In genomic region chr3:126961791-126962461, GRCh38 we compare ENCODE assay signal across 16 cellular contexts. TPM values are rescaled to one million over a fixed set of nuclear protein-coding genes. Genes with fewer than 3 reads are reported as not detected.
DNase-seq lines count a peak whose midpoint lies in the region; ATAC-seq, FAIRE-seq and TF ChIP-seq lines count a peak whose summit lies in the region.
"Had no signal": no experiment of that assay in that cellular context is flagged by ENCODE, and none has a peak within 500 bp of the region (broad histone marks: within the 10 kb centered on the region; RNA-seq: fewer than 3 reads in every experiment).

No MANE protein-coding gene starts in this region.

- TF ChIP-seq EP300 in esophagus muscularis mucosa (IDR thresholded peaks at IDR 0.05) (no peak), HepG2 (IDR thresholded peaks at IDR 0.05; ENCODE audit: low read depth in 2 of 2, low read length in 2 of 2) (no peak), HepG2 (CRISPR knock-in tag; IDR thresholded peaks at IDR 0.05; ENCODE audit: borderline replicate concordance) (no peak), suprapubic skin (IDR thresholded peaks at IDR 0.05) (no peak)

- H3K4me1 ChIP-seq in PC-9 (replicated peaks; ENCODE audit: insufficient read depth) (peaks cover 55% of the 10 kb centered on the region), esophagus muscularis mucosa (peaks cover 17 to 21% (median 19%) of the 10 kb centered on the region in 4 donors), HepG2 (ENCODE audit: insufficient read depth, low read length) (peaks cover 30% of the 10 kb centered on the region), suprapubic skin (peaks cover 63% of the 10 kb centered on the region)
- H3K4me1 ChIP-seq: colonic mucosa, SJCRH30 had no signal

- no peaks in the 10 kb centered on the region for H3K27me3 Mint-ChIP-seq in T-helper 2 cell treated with Interferon-gamma antibody and Interleukin-4, amounts not matched to agents 5 μg/mL and 100 μg/mL, for 36 hours (ENCODE audit: low read depth)

- no peaks in the 10 kb centered on the region for H3K9me3 Mint-ChIP-seq in T-helper 2 cell treated with Interferon-gamma antibody and Interleukin-4, amounts not matched to agents 5 μg/mL and 100 μg/mL, for 36 hours
- H3K9me3 Mint-ChIP-seq: activated T-cell treated with anti-CD3 and anti-CD28 coated beads, Interleukin-2, amount 50 U/mL, for 72 hours; memory B cell had no signal

- no peak for TF ChIP-seq RAD21 in HepG2 (CRISPR knock-in tag; IDR thresholded peaks at IDR 0.05)

- peaks cover 12% of the 10 kb centered on the region; the same call in 1 of the 2 replicates for H3F3A ChIP-seq in PC-9 (ENCODE audit: insufficient read depth, low read depth)

- H2AFZ ChIP-seq in PC-9, result no peak overlapping the region
- no peak overlapping the region for H2AFZ ChIP-seq in HepG2 (ENCODE audit: low read length)

- TF ChIP-seq POLR2A in esophagus muscularis mucosa (IDR thresholded peaks at IDR 0.05; ENCODE audit: low read depth), result no peak
- no peak for TF ChIP-seq POLR2A in HepG2 (IDR thresholded peaks at IDR 0.05; ENCODE audit: insufficient read depth in 1 of 2, low read depth in 2 of 2, low read length in 2 of 2)
- TF ChIP-seq POLR2A in suprapubic skin (IDR thresholded peaks at IDR 0.05), result no peak

- H4K20me1 ChIP-seq in PC-9 (ENCODE audit: insufficient read depth) (no peaks in the 10 kb centered on the region), HepG2 (ENCODE audit: insufficient read depth, low read length) (no peaks in the 10 kb centered on the region)

- H3K4me2 ChIP-seq in PC-9 (peak overlapping the region; percentile 53; the same call in 1 of the 2 replicates), HepG2 (ENCODE audit: low read depth, low read length) (no peak overlapping the region)

- H3K27me3 ChIP-seq in PC-9 (ENCODE audit: insufficient read depth, low read depth) (no peaks in the 10 kb centered on the region), esophagus muscularis mucosa (no peaks in the 10 kb centered on the region), HepG2 (ENCODE audit: control insufficient read depth in 1 of 2, insufficient read depth in 2 of 2, low read length in 2 of 2) (no peaks in the 10 kb centered on the region), suprapubic skin (no peaks in the 10 kb centered on the region)
- H3K27me3 ChIP-seq: colonic mucosa, SJCRH30, tibial artery had no signal

- CTCF ChIA-PET in PC-9 (lab: Charles Lee) (interaction anchor here (1.7 to 2.7 kb wide), 3 partner anchors 50 to 282 kb away, joined by 5 to 20 read pairs (median 13); no protein-coding TSS in a partner anchor), HepG2 (lab: Yijun Ruan, JAX; ENCODE audit: low intra/inter-chr PET ratio, low total read pairs) (no interaction called here)

- BruUV-seq in PC-9 (replicated peaks; lab: Mats Ljungman, UMichigan), result no TSS peak
- no TSS peak for BruUV-seq in HepG2 (replicated peaks; lab: Mats Ljungman, UMichigan)

- H3K27ac ChIP-seq in PC-9 (no peak overlapping the region), esophagus muscularis mucosa (replicated peaks in 1 of 4) (peak overlapping the region in 3 of 4 donors; percentile 20 to 39 (median 30)), HepG2 (ENCODE audit: extremely low read length, insufficient read depth, low read length) (no peak overlapping the region), suprapubic skin (peak overlapping the region; percentile 78)
- H3K27ac ChIP-seq: colonic mucosa, SJCRH30 had no signal

- TF ChIP-seq CTCF in PC-9 (conservative IDR thresholded peaks at IDR 0.05), result no peak
- no peak for TF ChIP-seq CTCF in esophagus muscularis mucosa (IDR thresholded peaks at IDR 0.05)
- no peak for TF ChIP-seq CTCF in HepG2 (CRISPR knock-in tag; IDR thresholded peaks at IDR 0.05)
- TF ChIP-seq CTCF in suprapubic skin (IDR thresholded peaks at IDR 0.05), result no peak

- H3K4me3 Mint-ChIP-seq in T-helper 2 cell treated with Interferon-gamma antibody and Interleukin-4, amounts not matched to agents 5 μg/mL and 100 μg/mL, for 36 hours, result no peak overlapping the region
- H3K4me3 Mint-ChIP-seq: activated T-cell treated with anti-CD3 and anti-CD28 coated beads, Interleukin-2, amount 50 U/mL, for 72 hours; memory B cell had no signal

- H3K4me3 ChIP-seq in PC-9 (no peak overlapping the region), esophagus muscularis mucosa (no peak overlapping the region), HepG2 (replicated peaks in 1 of 3; ENCODE audit: insufficient read depth in 1 of 3, low read depth in 2 of 3, low read length in 3 of 3) (no peak overlapping the region), suprapubic skin (no peak overlapping the region)
- H3K4me3 ChIP-seq: colonic mucosa, SJCRH30, tibial artery had no signal

- no peaks in the 10 kb centered on the region for H3K36me3 ChIP-seq in PC-9 (ENCODE audit: low read depth)
- peaks cover 0 to 20% (median 10%) of the 10 kb centered on the region in 4 donors for H3K36me3 ChIP-seq in esophagus muscularis mucosa
- 0 out of 5 replicates have a peak, but pooled peaks cover 0 to 2% of the 10 kb centered on the region in 2 experiments for H3K36me3 ChIP-seq in HepG2 (replicated peaks in 1 of 2; ENCODE audit: control insufficient read depth in 1 of 2, insufficient read depth in 2 of 2, low read length in 2 of 2)
- H3K36me3 ChIP-seq in suprapubic skin, result no peaks in the 10 kb centered on the region
- H3K36me3 ChIP-seq: colonic mucosa, SJCRH30, tibial artery had no signal

- H3K79me2 ChIP-seq in PC-9 (ENCODE audit: low read depth) (no peaks in the 10 kb centered on the region), HepG2 (ENCODE audit: insufficient read depth, low read length) (no peaks in the 10 kb centered on the region)

- H3K4me1 Mint-ChIP-seq in T-helper 2 cell treated with Interferon-gamma antibody and Interleukin-4, amounts not matched to agents 5 μg/mL and 100 μg/mL, for 36 hours (ENCODE audit: low read depth), result no peaks in the 10 kb centered on the region

- in situ Hi-C loops in HepG2 (cut with HindIII; ENCODE audit: extremely low pct_ligation_motif_present, low pct_unique_long_range_greater_than_20kb), result loop anchor here (5.0 kb wide), 1 partner anchor 210 kb away; no protein-coding TSS in a partner anchor

- no peak overlapping the region for H3K27ac Mint-ChIP-seq in T-helper 2 cell treated with Interferon-gamma antibody and Interleukin-4, amounts not matched to agents 5 μg/mL and 100 μg/mL, for 36 hours
- H3K27ac Mint-ChIP-seq: activated T-cell treated with anti-CD3 and anti-CD28 coated beads, Interleukin-2, amount 50 U/mL, for 72 hours; memory B cell had no signal

- H3K9me3 ChIP-seq in PC-9 (ENCODE audit: insufficient read depth, low read depth) (no peaks in the 10 kb centered on the region), esophagus muscularis mucosa (no peaks in the 10 kb centered on the region), HepG2 (ENCODE audit: low read length) (no peaks in the 10 kb centered on the region), suprapubic skin (no peaks in the 10 kb centered on the region)
- H3K9me3 ChIP-seq: colonic mucosa, SJCRH30, tibial artery had no signal

- ATAC-seq in HepG2, result no peak
- no peak for ATAC-seq in GM18517 (IDR thresholded peaks at IDR 0.05; ENCODE audit: unreplicated experiment)
- ATAC-seq: activated T-cell treated with anti-CD3 and anti-CD28 coated beads, Interleukin-2, amount 50 U/mL, for 72 hours had no signal

- POLR2A ChIA-PET in PC-9 (lab: Charles Lee; ENCODE audit: unreplicated experiment), result interaction anchor here (0.6 to 1.1 kb wide), 3 partner anchors 40 to 179 kb away, joined by 3 to 6 read pairs (median 4); no protein-coding TSS in a partner anchor
- POLR2A ChIA-PET in HepG2 (lab: Yijun Ruan, JAX), result no interaction called here

- intact Hi-C loops in PC-9 (cut with micrococcal nuclease; ENCODE audit: unreplicated experiment) (loop anchor here (1.0 to 5.0 kb wide), 5 partner anchors 19 to 209 kb away; no protein-coding TSS in a partner anchor), esophagus muscularis mucosa (cut with DNase I) (no loop called here), HepG2 (cut with micrococcal nuclease; ENCODE audit: unreplicated experiment) (no loop called here)

- no peak overlapping the region for H3K9ac ChIP-seq in HepG2 (ENCODE audit: insufficient read depth, low read depth, low read length)

- FAIRE-seq in HepG2 (lab: Jason Lieb, UNC), result no peak

- 81% methylated on average over 8 of the region's 11 CpGs for WGBS in esophagus muscularis mucosa
- 95% methylated on average over 7 of the region's 11 CpGs for WGBS in HepG2 (ENCODE audit: low lambda C conversion rate)
- WGBS in suprapubic skin, result 35% methylated on average over 10 of the region's 11 CpGs

- no peaks in the 10 kb centered on the region for H3K9me2 ChIP-seq in PC-9 (ENCODE audit: insufficient read depth)

- DNase-seq in PC-9, result peak in 1 of 2 experiments; percentile 78
- no peak for DNase-seq in esophagus muscularis mucosa (ENCODE audit: extremely low spot score)
- no peak for DNase-seq in HepG2 (ENCODE audit: low spot score)
- peak in 1 of 2 donors; percentile 65 for DNase-seq in suprapubic skin (ENCODE audit: low spot score in 2 of 2)
- no peak for DNase-seq in T-helper 2 cell treated with Interferon-gamma antibody and Interleukin-4, amounts not matched to agents 5 μg/mL and 100 μg/mL, for 36 hours (ENCODE audit: low spot score)
- no peak for DNase-seq in NCI-H345 treated with DMSO at 0.1 percent for 48 hours (lab: John Stamatoyannopoulos, UW; ENCODE audit: unreplicated experiment)
- DNase-seq: activated CD4-positive, alpha-beta T cell treated with anti-CD3 and anti-CD28 coated beads, Interleukin-2, amount 50 U/mL, for 1 hour; activated T-cell treated with anti-CD3 and anti-CD28 coated beads, Interleukin-2, amount 50 U/mL, for 72 hours; amniotic stem cell; NCI-H2029; nucleus accumbens; SJCRH30 had no signal

- no peaks in the 10 kb centered on the region for H3K36me3 Mint-ChIP-seq in T-helper 2 cell treated with Interferon-gamma antibody and Interleukin-4, amounts not matched to agents 5 μg/mL and 100 μg/mL, for 36 hours (ENCODE audit: low read depth)

RNA-seq across cellular contexts. Expression of gene PLXNA1, which starts 21.0 kb away (rescaled TPM):
- total RNA-seq in PC-9 (2021) (83.1 and 88.2 TPM in 2 replicates), esophagus muscularis mucosa (10 to 100 TPM; 33.6 to 82.4 (median 47.0) TPM), HepG2 (2016; rRNA removed; fragmentation: Illumina TruSeq; extraction: Trizol) (8.5 and 16.6 TPM in 2 replicates), suprapubic skin (10 to 100 TPM; 48.4 to 77.9 (median 59.4) TPM)
- total RNA-seq in HepG2 (2016; cell fraction: cytosol; rRNA removed; fragmentation: Illumina TruSeq; extraction: Trizol; ENCODE audit: low read depth), result 1.1 TPM in 2 replicates
- 7.0 and 17.7 TPM in 2 replicates for total RNA-seq in HepG2 (2016; cell fraction: insoluble cytoplasmic fraction; rRNA removed; fragmentation: Illumina TruSeq; extraction: Trizol)
- total RNA-seq in HepG2 (2016; cell fraction: membrane; rRNA removed; fragmentation: Illumina TruSeq; extraction: Trizol), result 4.5 and 5.2 TPM in 2 replicates
- total RNA-seq in HepG2 (2016; cell fraction: nucleus; rRNA removed; fragmentation: Illumina TruSeq; extraction: Trizol), result 21.4 and 25.4 TPM in 2 replicates
- 18.2 and 29.9 TPM in 2 replicates for polyA plus RNA-seq in HepG2 (2011; rRNA removed)
- 11.5 and 17.1 TPM in 2 replicates for polyA plus RNA-seq in HepG2 (2011; cell fraction: cytosol; rRNA removed)
- 87.4 and 104 TPM in 2 replicates for polyA plus RNA-seq in HepG2 (2011; cell fraction: nucleus; rRNA removed)
- 12.1 and 17.5 TPM in 2 replicates for polyA plus RNA-seq in HepG2 (2012)
- polyA plus RNA-seq in HepG2 (2016; cell fraction: cytosol; fragmentation: Illumina TruSeq; extraction: Trizol; ENCODE audit: low read depth), result 0.60 and 0.61 TPM in 2 replicates
- 4.2 and 7.1 TPM in 2 replicates for polyA plus RNA-seq in HepG2 (2016; cell fraction: insoluble cytoplasmic fraction; fragmentation: Illumina TruSeq; extraction: Trizol; ENCODE audit: low read depth)
- polyA plus RNA-seq in HepG2 (2016; cell fraction: membrane; fragmentation: Illumina TruSeq; extraction: Trizol; ENCODE audit: low read depth), result 1.3 and 3.0 TPM in 2 replicates
- polyA plus RNA-seq in HepG2 (2016; cell fraction: nucleus; fragmentation: Illumina TruSeq; extraction: Trizol; ENCODE audit: insufficient read depth, low read depth), result 40.0 and 50.7 TPM in 2 replicates
- 45.3 and 67.9 TPM in 2 replicates for polyA minus RNA-seq in HepG2 (2011; rRNA and poly(A)+ RNA removed; ENCODE audit: low replicate concordance)
- polyA minus RNA-seq in HepG2 (2011; cell fraction: cytosol; rRNA and poly(A)+ RNA removed), result 16.4 and 17.6 TPM in 2 replicates
- polyA minus RNA-seq in HepG2 (2011; cell fraction: nucleus; rRNA and poly(A)+ RNA removed), result 24.8 and 26.2 TPM in 2 replicates

Comparison
In these comparisons a context has a peak if more than half of its experiments do, and no peak if none do; other contexts are left out.
1. H3K27ac ChIP-seq: peak in esophagus muscularis mucosa (3 of 4) and suprapubic skin (single experiment); none in PC-9 (single experiment) and HepG2 (single experiment).